In the genomic region with DNA sequence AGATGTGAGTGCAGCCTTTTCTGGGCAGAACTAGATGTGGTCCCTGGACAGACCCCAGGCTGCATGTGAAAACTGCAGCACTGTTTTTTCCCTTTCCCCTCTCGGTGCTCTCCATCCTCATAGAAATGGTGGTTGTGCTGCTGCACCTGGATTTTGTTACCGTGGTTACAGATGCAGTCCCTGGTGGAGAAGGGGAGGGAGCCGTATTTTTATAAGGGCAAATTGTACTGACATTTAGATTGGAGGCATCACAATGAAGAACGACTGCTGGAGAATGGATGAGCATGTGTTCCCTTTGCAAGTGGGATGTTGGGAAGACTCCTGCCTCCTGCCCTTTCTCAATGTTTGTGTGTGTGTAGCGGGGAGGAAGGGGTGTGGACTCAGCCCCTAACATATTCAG, we compare ENCODE assay signal across 20 cellular contexts.
"Had no signal": no experiment of that assay in that cellular context is flagged by ENCODE, and none has a peak within 500 bp of the region (broad histone marks: within the 10 kb centered on the region; RNA-seq: fewer than 3 reads in every experiment).

No MANE protein-coding gene starts in this region.

- ATAC-seq: left colon; left ventricle myocardium superior; right lobe of liver; stimulated activated effector memory CD8-positive, alpha-beta T cell treated with anti-CD3 and anti-CD28 coated beads, Interleukin-12 subunit alpha, Interleukin-12 subunit beta, amount 100 ng/mL, for 72 hours; stimulated activated naive CD8-positive, alpha-beta T cell treated with anti-CD3 and anti-CD28 coated beads, Interleukin-15, Interleukin-2, amounts not matched to agents 100 U/mL and 50 U/mL, for 24 hours; upper lobe of right lung had no signal

- DNase-seq: dorsolateral prefrontal cortex; effector CD8-positive, alpha-beta T cell; foreskin melanocyte; hippocampal formation; left colon; left ventricle myocardium superior; mesenchymal stem cell; midbrain; retina; right lobe of liver; stimulated activated CD4-positive, alpha-beta T cell treated with anti-CD3 and anti-CD28 coated beads, Interleukin-4, amount 100 ng/mL, for 1 hour; stimulated activated CD8-positive, alpha-beta memory T cell treated with anti-CD3 and anti-CD28 coated beads, Interleukin-4, amount 100 ng/mL, for 48 hours; stimulated activated naive CD8-positive, alpha-beta T cell treated with anti-CD3 and anti-CD28 coated beads, Interleukin-15, Interleukin-2, amounts not matched to agents 100 U/mL and 50 U/mL, for 24 hours; upper lobe of right lung had no signal

- H3K36me3 Mint-ChIP-seq: stimulated activated effector memory CD8-positive, alpha-beta T cell treated with anti-CD3 and anti-CD28 coated beads, Interleukin-12 subunit alpha, Interleukin-12 subunit beta, amount 100 ng/mL, for 72 hours had no signal

- H3K27ac Mint-ChIP-seq: nephron; stimulated activated effector memory CD8-positive, alpha-beta T cell treated with anti-CD3 and anti-CD28 coated beads, Interleukin-12 subunit alpha, Interleukin-12 subunit beta, amount 100 ng/mL, for 72 hours had no signal

- H3K27ac ChIP-seq: dorsolateral prefrontal cortex, parathyroid adenoma, prostate gland, right lobe of liver, tibial nerve, upper lobe of right lung, vagina had no signal

- H3K9me3 Mint-ChIP-seq: nephron; stimulated activated effector memory CD8-positive, alpha-beta T cell treated with anti-CD3 and anti-CD28 coated beads, Interleukin-12 subunit alpha, Interleukin-12 subunit beta, amount 100 ng/mL, for 72 hours had no signal
